Comparison of ENCODE assay signal across 17 cellular contexts in genomic region chr1:57137980-57138379, GRCh38.
A peak's percentile ranks its signal among the peaks of the same experiment; 100 is the strongest.
DNase-seq lines count a peak whose midpoint lies in the region; ATAC-seq lines count a peak whose summit lies in the region.
"Had no signal": no experiment of that assay in that cellular context is flagged by ENCODE, and none has a peak within 500 bp of the region (broad histone marks: within the 10 kb centered on the region; RNA-seq: fewer than 3 reads in every experiment).

No MANE protein-coding gene starts in this region.

- DNase-seq in COR-L47 (lab: John Stamatoyannopoulos, UW) (no peak), cerebellar cortex (ENCODE audit: low spot score) (no peak), occipital lobe (lab: John Stamatoyannopoulos, UW) (no peak)
- DNase-seq: activated CD4-positive, alpha-beta T cell treated with anti-CD3 and anti-CD28 coated beads for 48 hours; activated naive CD4-positive, alpha-beta T cell treated with anti-CD3 and anti-CD28 coated beads, Interleukin-2, amount 10 ng/mL, durations not matched to agents 7 days and 5 days; immature natural killer cell; Kasumi-1; naive B cell; NCI-H510A treated with DMSO at 0.1 percent for 48 hours; SJCRH30; stimulated activated CD4-positive, alpha-beta T cell treated with anti-CD3 and anti-CD28 coated beads, Interleukin-12 subunit alpha, Interleukin-12 subunit beta, amount 100 ng/mL, for 4 hours; T1000 had no signal

- peak; percentile 83 for ATAC-seq in GM18502 (IDR thresholded peaks at IDR 0.05; ENCODE audit: poor library complexity, unreplicated experiment)
- ATAC-seq in GM19467 (IDR thresholded peaks at IDR 0.05; ENCODE audit: unreplicated experiment) = peak; percentile 75
- peak; percentile 72 for ATAC-seq in HG02884 (IDR thresholded peaks at IDR 0.05; ENCODE audit: unreplicated experiment)
- peak; percentile 78 for ATAC-seq in HG03457 (IDR thresholded peaks at IDR 0.05; ENCODE audit: unreplicated experiment)
- ATAC-seq in HG03439 (IDR thresholded peaks at IDR 0.05; ENCODE audit: unreplicated experiment) = no peak
